37 cellular contexts compared by ENCODE assay signal in genomic region chr1:74717626-74718025, GRCh38. TPM values are rescaled to one million over a fixed set of nuclear protein-coding genes. Genes with fewer than 3 reads are reported as not detected.
"Had no signal": no experiment of that assay in that cellular context is flagged by ENCODE, and none has a peak within 500 bp of the region (broad histone marks: within the 10 kb centered on the region; RNA-seq: fewer than 3 reads in every experiment).

No MANE protein-coding gene starts in this region.

- H3K27ac ChIP-seq: adrenal gland, ascending aorta, body of pancreas, brain microvascular endothelial cell, breast epithelium, cardiac muscle cell had no signal

- H3K4me1 ChIP-seq: adrenal gland, ascending aorta, body of pancreas, breast epithelium had no signal

- H3K36me3 ChIP-seq: breast epithelium had no signal

- H3K9me3 ChIP-seq: adrenal gland, ascending aorta, body of pancreas, breast epithelium had no signal

- DNase-seq: activated effector memory CD4-positive, alpha-beta T cell treated with anti-CD3 and anti-CD28 coated beads, Interleukin-2, amount 50 U/mL, for 16 hours; activated effector memory CD4-positive, alpha-beta T cell treated with Interleukin-2 at 50 U/mL for 16 hours; activated gamma-delta T cell; activated gamma-delta T cell treated with Interleukin-2 at 50 U/mL for 16 hours; activated naive CD4-positive, alpha-beta T cell; activated naive CD4-positive, alpha-beta T cell treated with anti-CD3 and anti-CD28 coated beads for 36 hours; activated naive CD4-positive, alpha-beta T cell treated with anti-CD3 and anti-CD28 coated beads, Interleukin-2, amount 10 ng/mL, durations not matched to agents 7 days and 5 days; activated naive CD4-positive, alpha-beta T cell treated with anti-CD3 and anti-CD28 coated beads, Interleukin-2, amount 50 U/mL, for 16 hours; activated naive CD4-positive, alpha-beta T cell treated with Interleukin-2 at 50 U/mL for 16 hours; activated naive CD8-positive, alpha-beta T cell treated with anti-CD3 and anti-CD28 coated beads for 36 hours; activated naive CD8-positive, alpha-beta T cell treated with anti-CD3 and anti-CD28 coated beads, Interleukin-2, amount 10 ng/mL, durations not matched to agents 7 days and 5 days; activated naive CD8-positive, alpha-beta T cell treated with anti-CD3 and anti-CD28 coated beads, Interleukin-2, amount 50 U/mL, for 24 hours; activated T-cell treated with anti-CD3 and anti-CD28 coated beads, Interleukin-2, amount 50 U/mL, for 1 hour; activated T-cell treated with anti-CD3 and anti-CD28 coated beads, Interleukin-2, amount 50 U/mL, for 24 hours; activated T-cell treated with anti-CD3 and anti-CD28 coated beads, Interleukin-2, amount 50 U/mL, for 4 hours; activated T-cell treated with anti-CD3 and anti-CD28 coated beads, Interleukin-2, amount 50 U/mL, for 48 hours; activated T-cell treated with anti-CD3 and anti-CD28 coated beads, Interleukin-2, amount 50 U/mL, for 72 hours; adrenal gland; amniotic stem cell; amygdala; anterior cingulate cortex; aorta; body of pancreas; brain microvascular endothelial cell; caudate nucleus; central memory CD4-positive, alpha-beta T cell; cerebellar nuclear complex had no signal

- H3K27me3 ChIP-seq: adrenal gland, ascending aorta, body of pancreas, brain microvascular endothelial cell, breast epithelium, cardiac muscle cell had no signal

- H3K4me3 ChIP-seq: adrenal gland, ascending aorta, body of pancreas, breast epithelium, cardiac muscle cell had no signal

- ATAC-seq: activated naive CD4-positive, alpha-beta T cell treated with anti-CD3 and anti-CD28 coated beads, Interleukin-2, amount 50 U/mL, for 72 hours; activated naive CD8-positive, alpha-beta T cell treated with anti-CD3 and anti-CD28 coated beads, Interleukin-2, amount 50 U/mL, for 24 hours; activated T-cell treated with anti-CD3 and anti-CD28 coated beads, Interleukin-2, amount 50 U/mL, for 4 hours; activated T-cell treated with anti-CD3 and anti-CD28 coated beads, Interleukin-2, amount 50 U/mL, for 72 hours; activated T-helper 17 cell treated with anti-CD3 and anti-CD28 coated beads, Interleukin-2, amount 50 U/mL, for 72 hours; body of pancreas had no signal

RNA-seq across cellular contexts. Expression of gene ERICH3, which starts 44.0 kb away (rescaled TPM):
- total RNA-seq: activated naive CD4-positive, alpha-beta T cell treated with anti-CD3 and anti-CD28 coated beads for 36 hours; activated naive CD4-positive, alpha-beta T cell treated with anti-CD3 and anti-CD28 coated beads, Interleukin-2, amount 50 U/mL, for 72 hours; activated naive CD8-positive, alpha-beta T cell treated with anti-CD3 and anti-CD28 coated beads for 36 hours; activated naive CD8-positive, alpha-beta T cell treated with anti-CD3 and anti-CD28 coated beads, Interleukin-2, amount 10 ng/mL, durations not matched to agents 7 days and 5 days; activated T-cell treated with anti-CD3 and anti-CD28 coated beads, Interleukin-2, amount 50 U/mL, for 4 hours; activated T-cell treated with anti-CD3 and anti-CD28 coated beads, Interleukin-2, amount 50 U/mL, for 72 hours; activated T-helper 1 cell treated with anti-CD3 and anti-CD28 coated beads, Interleukin-12 subunit alpha, Interleukin-12 subunit beta, Interleukin-2, Interleukin-4 antibody, amounts not matched to agents 30 ng/mL and 10 ng/mL and 1 ng/mL, durations not matched to agents 14 hours and 24 hours and 36 hours; activated T-helper 17 cell treated with anti-CD3 and anti-CD28 coated beads, Interleukin-2, amount 50 U/mL, for 72 hours; activated T-helper 2 cell treated with anti-CD3 and anti-CD28 coated beads, Interferon-gamma antibody, Interleukin-2, Interleukin-4, amounts not matched to agents 10 μg/mL and 5 μg/mL and 100 μg/mL, durations not matched to agents 14 hours and 24 hours and 36 hours; ascending aorta; astrocyte; bronchial epithelial cell; chondrocyte had no signal
- polyA plus RNA-seq: cardiac muscle cell had no signal
